Comparison of ENCODE assay signal across 2 cellular contexts in the genomic region with DNA sequence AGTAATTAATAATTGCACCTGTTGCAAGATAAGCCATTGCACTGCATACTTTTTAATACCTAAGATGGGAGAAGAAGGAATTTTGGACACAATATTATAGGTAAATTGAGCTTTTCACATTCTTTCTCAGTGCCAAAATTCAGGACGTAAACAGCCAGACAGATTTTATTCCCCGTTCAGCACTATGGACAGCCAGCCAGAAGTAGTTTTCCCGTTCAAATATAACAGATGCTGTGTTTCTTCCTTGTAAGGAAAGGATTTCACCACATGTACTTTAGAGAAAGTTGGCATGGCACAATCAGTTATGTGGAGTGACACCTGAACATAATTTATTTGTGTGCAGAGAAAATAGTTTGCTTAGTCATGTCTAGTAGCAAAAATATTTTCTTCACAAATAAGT.
TF ChIP-seq lines count a peak whose summit lies in the region.

No MANE protein-coding gene starts in this region.

TF ChIP-seq in SK-N-SH, 30 proteins besides CTCF, POLR2A, EP300 and RAD21:
- TF ChIP-seq, protein P1, sequence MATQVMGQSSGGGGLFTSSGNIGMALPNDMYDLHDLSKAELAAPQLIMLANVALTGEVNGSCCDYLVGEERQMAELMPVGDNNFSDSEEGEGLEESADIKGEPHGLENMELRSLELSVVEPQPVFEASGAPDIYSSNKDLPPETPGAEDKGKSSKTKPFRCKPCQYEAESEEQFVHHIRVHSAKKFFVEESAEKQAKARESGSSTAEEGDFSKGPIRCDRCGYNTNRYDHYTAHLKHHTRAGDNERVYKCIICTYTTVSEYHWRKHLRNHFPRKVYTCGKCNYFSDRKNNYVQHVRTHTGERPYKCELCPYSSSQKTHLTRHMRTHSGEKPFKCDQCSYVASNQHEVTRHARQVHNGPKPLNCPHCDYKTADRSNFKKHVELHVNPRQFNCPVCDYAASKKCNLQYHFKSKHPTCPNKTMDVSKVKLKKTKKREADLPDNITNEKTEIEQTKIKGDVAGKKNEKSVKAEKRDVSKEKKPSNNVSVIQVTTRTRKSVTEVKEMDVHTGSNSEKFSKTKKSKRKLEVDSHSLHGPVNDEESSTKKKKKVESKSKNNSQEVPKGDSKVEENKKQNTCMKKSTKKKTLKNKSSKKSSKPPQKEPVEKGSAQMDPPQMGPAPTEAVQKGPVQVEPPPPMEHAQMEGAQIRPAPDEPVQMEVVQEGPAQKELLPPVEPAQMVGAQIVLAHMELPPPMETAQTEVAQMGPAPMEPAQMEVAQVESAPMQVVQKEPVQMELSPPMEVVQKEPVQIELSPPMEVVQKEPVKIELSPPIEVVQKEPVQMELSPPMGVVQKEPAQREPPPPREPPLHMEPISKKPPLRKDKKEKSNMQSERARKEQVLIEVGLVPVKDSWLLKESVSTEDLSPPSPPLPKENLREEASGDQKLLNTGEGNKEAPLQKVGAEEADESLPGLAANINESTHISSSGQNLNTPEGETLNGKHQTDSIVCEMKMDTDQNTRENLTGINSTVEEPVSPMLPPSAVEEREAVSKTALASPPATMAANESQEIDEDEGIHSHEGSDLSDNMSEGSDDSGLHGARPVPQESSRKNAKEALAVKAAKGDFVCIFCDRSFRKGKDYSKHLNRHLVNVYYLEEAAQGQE (IDR thresholded peaks at IDR 0.05; ENCODE audit: low read depth, low read length) = peak; percentile 90
- TF ChIP-seq CHD2 (IDR thresholded peaks at IDR 0.05; ENCODE audit: low read length, partially characterized antibody) = no peak

TF ChIP-seq in SK-N-SH treated with all-trans-retinoic acid at 6 μM for 48 hours, 23 proteins besides CTCF, POLR2A, EP300 and RAD21 (continued from another document):
- TF ChIP-seq, protein P2, sequence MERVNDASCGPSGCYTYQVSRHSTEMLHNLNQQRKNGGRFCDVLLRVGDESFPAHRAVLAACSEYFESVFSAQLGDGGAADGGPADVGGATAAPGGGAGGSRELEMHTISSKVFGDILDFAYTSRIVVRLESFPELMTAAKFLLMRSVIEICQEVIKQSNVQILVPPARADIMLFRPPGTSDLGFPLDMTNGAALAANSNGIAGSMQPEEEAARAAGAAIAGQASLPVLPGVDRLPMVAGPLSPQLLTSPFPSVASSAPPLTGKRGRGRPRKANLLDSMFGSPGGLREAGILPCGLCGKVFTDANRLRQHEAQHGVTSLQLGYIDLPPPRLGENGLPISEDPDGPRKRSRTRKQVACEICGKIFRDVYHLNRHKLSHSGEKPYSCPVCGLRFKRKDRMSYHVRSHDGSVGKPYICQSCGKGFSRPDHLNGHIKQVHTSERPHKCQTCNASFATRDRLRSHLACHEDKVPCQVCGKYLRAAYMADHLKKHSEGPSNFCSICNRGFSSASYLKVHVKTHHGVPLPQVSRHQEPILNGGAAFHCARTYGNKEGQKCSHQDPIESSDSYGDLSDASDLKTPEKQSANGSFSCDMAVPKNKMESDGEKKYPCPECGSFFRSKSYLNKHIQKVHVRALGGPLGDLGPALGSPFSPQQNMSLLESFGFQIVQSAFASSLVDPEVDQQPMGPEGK (CRISPR knock-in tag; IDR thresholded peaks at IDR 0.05; ENCODE audit: borderline replicate concordance) = no peak
- TF ChIP-seq TCF4 (CRISPR knock-in tag; IDR thresholded peaks at IDR 0.05; ENCODE audit: borderline replicate concordance) (no peak), ZNF565 (CRISPR knock-in tag; conservative IDR thresholded peaks at IDR 0.05; ENCODE audit: low read depth) (no peak)
- TF ChIP-seq, protein P3, sequence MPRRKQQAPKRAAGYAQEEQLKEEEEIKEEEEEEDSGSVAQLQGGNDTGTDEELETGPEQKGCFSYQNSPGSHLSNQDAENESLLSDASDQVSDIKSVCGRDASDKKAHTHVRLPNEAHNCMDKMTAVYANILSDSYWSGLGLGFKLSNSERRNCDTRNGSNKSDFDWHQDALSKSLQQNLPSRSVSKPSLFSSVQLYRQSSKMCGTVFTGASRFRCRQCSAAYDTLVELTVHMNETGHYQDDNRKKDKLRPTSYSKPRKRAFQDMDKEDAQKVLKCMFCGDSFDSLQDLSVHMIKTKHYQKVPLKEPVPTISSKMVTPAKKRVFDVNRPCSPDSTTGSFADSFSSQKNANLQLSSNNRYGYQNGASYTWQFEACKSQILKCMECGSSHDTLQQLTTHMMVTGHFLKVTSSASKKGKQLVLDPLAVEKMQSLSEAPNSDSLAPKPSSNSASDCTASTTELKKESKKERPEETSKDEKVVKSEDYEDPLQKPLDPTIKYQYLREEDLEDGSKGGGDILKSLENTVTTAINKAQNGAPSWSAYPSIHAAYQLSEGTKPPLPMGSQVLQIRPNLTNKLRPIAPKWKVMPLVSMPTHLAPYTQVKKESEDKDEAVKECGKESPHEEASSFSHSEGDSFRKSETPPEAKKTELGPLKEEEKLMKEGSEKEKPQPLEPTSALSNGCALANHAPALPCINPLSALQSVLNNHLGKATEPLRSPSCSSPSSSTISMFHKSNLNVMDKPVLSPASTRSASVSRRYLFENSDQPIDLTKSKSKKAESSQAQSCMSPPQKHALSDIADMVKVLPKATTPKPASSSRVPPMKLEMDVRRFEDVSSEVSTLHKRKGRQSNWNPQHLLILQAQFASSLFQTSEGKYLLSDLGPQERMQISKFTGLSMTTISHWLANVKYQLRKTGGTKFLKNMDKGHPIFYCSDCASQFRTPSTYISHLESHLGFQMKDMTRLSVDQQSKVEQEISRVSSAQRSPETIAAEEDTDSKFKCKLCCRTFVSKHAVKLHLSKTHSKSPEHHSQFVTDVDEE (CRISPR knock-in tag; IDR thresholded peaks at IDR 0.05) = no peak
TF ChIP-seq in SK-N-SH treated with all-trans-retinoic acid at 6 μM for 48 hours: peak in this region for 0.
